Comparison of ENCODE assay signal across 14 cellular contexts in the genomic region with DNA sequence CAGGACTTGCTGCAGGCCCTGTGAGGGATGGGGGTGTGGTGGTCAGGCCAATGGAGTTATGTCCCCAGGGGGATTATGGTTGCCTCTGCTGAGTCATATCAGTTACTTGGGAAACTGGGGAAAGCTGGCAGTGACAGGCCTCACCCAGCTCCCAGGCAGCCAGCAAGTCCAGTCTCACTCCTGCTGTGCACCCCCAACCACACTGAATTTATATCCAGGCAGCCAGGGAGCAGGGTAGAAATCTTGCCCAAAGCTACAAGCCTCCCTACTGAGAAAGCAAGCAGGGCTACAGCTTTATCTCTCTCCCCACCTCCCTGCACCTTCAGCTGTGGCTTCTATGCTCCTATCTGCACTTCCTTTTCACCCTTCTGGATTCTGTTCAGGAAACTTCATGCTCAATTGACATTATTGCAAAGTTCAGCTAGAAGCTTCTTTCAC.
DNase-seq lines count a peak whose midpoint lies in the region; TF ChIP-seq lines count a peak whose summit lies in the region.
"Had no signal": no experiment of that assay in that cellular context is flagged by ENCODE, and none has a peak within 500 bp of the region (broad histone marks: within the 10 kb centered on the region; RNA-seq: fewer than 3 reads in every experiment).

No MANE protein-coding gene starts in this region.

- H3K4me1 Mint-ChIP-seq in nephron progenitor cell = peaks cover 5% of the 10 kb centered on the region
- H3K4me1 Mint-ChIP-seq in CD4-positive, alpha-beta memory T cell = no peaks in the 10 kb centered on the region
- H3K4me1 Mint-ChIP-seq in activated T-helper 1 cell treated with anti-CD3 and anti-CD28 coated beads, Interleukin-12 subunit alpha, Interleukin-12 subunit beta, Interleukin-2, Interleukin-4 antibody, amounts not matched to agents 30 ng/mL and 10 ng/mL and 1 ng/mL, durations not matched to agents 14 hours and 24 hours and 36 hours (ENCODE audit: low read depth) = no peaks in the 10 kb centered on the region

- POLR2A ChIA-PET in CD4-positive, alpha-beta memory T cell (lab: Charles Lee; ENCODE audit: partially characterized antibody) = no interaction called here

- TF ChIP-seq CTCF in NB4 (IDR thresholded peaks at IDR 0.05; ENCODE audit: low read depth, low read length) = no peak
- no peak for TF ChIP-seq CTCF in nephron progenitor cell (IDR thresholded peaks at IDR 0.05)

- no peaks in the 10 kb centered on the region for H3K4me1 ChIP-seq in SJCRH30
- no peaks in the 10 kb centered on the region for H3K4me1 ChIP-seq in CD4-positive, alpha-beta memory T cell (ENCODE audit: insufficient read depth, low read length)

- H3K36me3 Mint-ChIP-seq in nephron progenitor cell (ENCODE audit: low read depth) = no peaks in the 10 kb centered on the region
- no peaks in the 10 kb centered on the region for H3K36me3 Mint-ChIP-seq in CD4-positive, alpha-beta memory T cell
- H3K36me3 Mint-ChIP-seq in activated T-helper 1 cell treated with anti-CD3 and anti-CD28 coated beads, Interleukin-12 subunit alpha, Interleukin-12 subunit beta, Interleukin-2, Interleukin-4 antibody, amounts not matched to agents 30 ng/mL and 10 ng/mL and 1 ng/mL, durations not matched to agents 14 hours and 24 hours and 36 hours (ENCODE audit: low read depth) = no peaks in the 10 kb centered on the region

- DNase-seq in H4 (ENCODE audit: low spot score) (peak; percentile 47), NB4 (ENCODE audit: low read depth) (peak; percentile 56), SJCRH30 (peak; percentile 1 to 2), nephron progenitor cell (no peak), AG20443 (ENCODE audit: low spot score) (no peak)
- no peak for DNase-seq in CD4-positive, alpha-beta memory T cell
- no peak for DNase-seq in activated T-helper 1 cell treated with anti-CD3 and anti-CD28 coated beads, Interleukin-12 subunit alpha, Interleukin-12 subunit beta, Interleukin-2, Interleukin-4 antibody, amounts not matched to agents 30 ng/mL and 10 ng/mL and 1 ng/mL, durations not matched to agents 14 hours and 24 hours and 36 hours (ENCODE audit: low spot score)
- DNase-seq: C1 segment of cervical spinal cord, COR-L47, Karpas-422, NCI-H1694 treated with DMSO at 0.1 percent for 48 hours, NCI-H446 treated with DMSO at 0.1 percent for 48 hours, NCI-H82, SIG-M5 had no signal

- H3K27me3 Mint-ChIP-seq in nephron progenitor cell (ENCODE audit: low read depth, poor library complexity) = no peaks in the 10 kb centered on the region
- no peaks in the 10 kb centered on the region for H3K27me3 Mint-ChIP-seq in CD4-positive, alpha-beta memory T cell
- no peaks in the 10 kb centered on the region for H3K27me3 Mint-ChIP-seq in activated T-helper 1 cell treated with anti-CD3 and anti-CD28 coated beads, Interleukin-12 subunit alpha, Interleukin-12 subunit beta, Interleukin-2, Interleukin-4 antibody, amounts not matched to agents 30 ng/mL and 10 ng/mL and 1 ng/mL, durations not matched to agents 14 hours and 24 hours and 36 hours (ENCODE audit: insufficient read depth)

- intact Hi-C loops in CD4-positive, alpha-beta memory T cell (cut with micrococcal nuclease) = no loop called here
- intact Hi-C loops in activated T-helper 1 cell treated with anti-CD3 and anti-CD28 coated beads, Interleukin-12 subunit alpha, Interleukin-12 subunit beta, Interleukin-2, Interleukin-4 antibody, amounts not matched to agents 30 ng/mL and 10 ng/mL and 1 ng/mL, durations not matched to agents 14 hours and 24 hours and 36 hours (cut with micrococcal nuclease) = no loop called here

- H3K27ac Mint-ChIP-seq in nephron progenitor cell = peak overlapping the region; percentile 66
- H3K27ac Mint-ChIP-seq in CD4-positive, alpha-beta memory T cell = no peak overlapping the region
- no peak overlapping the region for H3K27ac Mint-ChIP-seq in activated T-helper 1 cell treated with anti-CD3 and anti-CD28 coated beads, Interleukin-12 subunit alpha, Interleukin-12 subunit beta, Interleukin-2, Interleukin-4 antibody, amounts not matched to agents 30 ng/mL and 10 ng/mL and 1 ng/mL, durations not matched to agents 14 hours and 24 hours and 36 hours

- CTCF ChIA-PET in CD4-positive, alpha-beta memory T cell (lab: Charles Lee; ENCODE audit: partially characterized antibody) = interaction anchor here (1.6 kb wide), 1 partner anchor 9 kb away, joined by 3 read pairs; no protein-coding TSS in a partner anchor

- TF ChIP-seq POLR2A in NB4 (IDR thresholded peaks at IDR 0.05; ENCODE audit: extremely low read depth, insufficient read length) = no peak

- no peak overlapping the region for H3K27ac ChIP-seq in SJCRH30
- no peak overlapping the region for H3K27ac ChIP-seq in CD4-positive, alpha-beta memory T cell (ENCODE audit: low read depth, low read length)

- no peaks in the 10 kb centered on the region for H3K36me3 ChIP-seq in SJCRH30
- H3K36me3 ChIP-seq in CD4-positive, alpha-beta memory T cell (ENCODE audit: insufficient read depth, low read length) = no peaks in the 10 kb centered on the region

- H3K9me3 Mint-ChIP-seq in nephron progenitor cell = peaks cover 15% of the 10 kb centered on the region
- peaks cover 2 to 25% (median 10%) of the 10 kb centered on the region in 8 donors for H3K9me3 Mint-ChIP-seq in CD4-positive, alpha-beta memory T cell
- H3K9me3 Mint-ChIP-seq in activated T-helper 1 cell treated with anti-CD3 and anti-CD28 coated beads, Interleukin-12 subunit alpha, Interleukin-12 subunit beta, Interleukin-2, Interleukin-4 antibody, amounts not matched to agents 30 ng/mL and 10 ng/mL and 1 ng/mL, durations not matched to agents 14 hours and 24 hours and 36 hours = peaks cover 9% of the 10 kb centered on the region

- H3K27me3 ChIP-seq in SJCRH30 = no peaks in the 10 kb centered on the region
- no peaks in the 10 kb centered on the region for H3K27me3 ChIP-seq in CD4-positive, alpha-beta memory T cell (ENCODE audit: insufficient read depth, low read length)

- H3K4me3 Mint-ChIP-seq in nephron progenitor cell = no peak overlapping the region
- no peak overlapping the region for H3K4me3 Mint-ChIP-seq in CD4-positive, alpha-beta memory T cell
- H3K4me3 Mint-ChIP-seq in activated T-helper 1 cell treated with anti-CD3 and anti-CD28 coated beads, Interleukin-12 subunit alpha, Interleukin-12 subunit beta, Interleukin-2, Interleukin-4 antibody, amounts not matched to agents 30 ng/mL and 10 ng/mL and 1 ng/mL, durations not matched to agents 14 hours and 24 hours and 36 hours = no peak overlapping the region

- no peak overlapping the region for H3K4me3 ChIP-seq in NB4 (ENCODE audit: low read depth, low read length)
- no peak overlapping the region for H3K4me3 ChIP-seq in SJCRH30
- no peak overlapping the region for H3K4me3 ChIP-seq in CD4-positive, alpha-beta memory T cell (ENCODE audit: low read length in 2 of 2)

- no peaks in the 10 kb centered on the region for H3K9me3 ChIP-seq in SJCRH30 (replicated peaks)
- H3K9me3 ChIP-seq in CD4-positive, alpha-beta memory T cell (ENCODE audit: control insufficient read depth in 1 of 2, low read length in 2 of 2) = peaks cover 0 to 4% of the 10 kb centered on the region in 2 donors

Comparison
In these comparisons a context has a peak if more than half of its experiments do, and no peak if none do; other contexts are left out.
1. DNase-seq: peak in H4 (single experiment), NB4 (single experiment) and SJCRH30 (2 of 2); none in nephron progenitor cell (single experiment), CD4-positive, alpha-beta memory T cell (0 of 5), activated T-helper 1 cell treated with anti-CD3 and anti-CD28 coated beads, Interleukin-12 subunit alpha, Interleukin-12 subunit beta, Interleukin-2, Interleukin-4 antibody, amounts not matched to agents 30 ng/mL and 10 ng/mL and 1 ng/mL, durations not matched to agents 14 hours and 24 hours and 36 hours (single experiment) and AG20443 (single experiment).